Comparison of ENCODE assay signal across 15 cellular contexts in the genomic region with DNA sequence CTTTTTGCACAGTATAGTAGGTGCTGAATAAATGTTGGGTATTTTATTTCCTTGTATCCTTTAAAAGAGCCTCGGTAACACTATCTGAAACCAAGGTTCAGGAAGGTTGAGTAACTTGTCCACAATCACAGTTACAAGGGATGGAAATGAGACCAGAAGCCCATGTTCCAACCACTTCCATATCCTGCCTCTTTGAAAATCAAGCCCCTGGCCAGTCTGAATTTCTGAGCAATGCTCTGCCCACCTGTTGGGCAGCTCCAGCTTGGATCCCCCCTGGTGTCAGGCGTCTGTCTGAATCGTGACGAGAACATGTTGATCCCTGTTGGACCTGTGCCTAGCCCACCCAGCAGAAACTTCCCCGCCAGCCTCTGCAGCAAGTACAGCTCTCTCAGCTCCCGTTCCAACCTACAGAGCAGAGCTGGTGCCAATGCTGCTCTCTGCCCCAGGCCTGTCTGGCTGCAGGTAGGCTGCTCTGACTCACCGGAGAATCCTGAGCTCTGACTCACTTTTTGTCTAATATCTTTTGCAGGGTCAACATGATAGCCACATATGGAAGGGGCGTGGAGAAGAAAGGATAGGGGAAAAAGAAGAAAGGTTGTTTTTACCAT.
A peak's percentile ranks its signal among the peaks of the same experiment; 100 is the strongest.
DNase-seq lines count a peak whose midpoint lies in the region; ATAC-seq, FAIRE-seq and TF ChIP-seq lines count a peak whose summit lies in the region.
"Had no signal": no experiment of that assay in that cellular context is flagged by ENCODE, and none has a peak within 500 bp of the region (broad histone marks: within the 10 kb centered on the region; RNA-seq: fewer than 3 reads in every experiment).

No MANE protein-coding gene starts in this region.

- DNase-seq in SJCRH30: peak; percentile 8 to 19
- peak; percentile 98 for DNase-seq in keratinocyte (ENCODE audit: low read depth, low spot score)
- DNase-seq in T-helper 2 cell: no peak
- no peak for DNase-seq in left ventricle myocardium superior
- DNase-seq in activated naive CD4-positive, alpha-beta T cell treated with anti-CD3 and anti-CD28 coated beads, Interleukin-2, amount 50 U/mL, for 16 hours: no peak
- DNase-seq in left ventricle myocardium inferior: no peak
- DNase-seq: activated T-cell treated with anti-CD3 and anti-CD28 coated beads, Interleukin-2, amount 50 U/mL, for 72 hours; cortex of kidney; H7; NCI-H524; upper lobe of right lung had no signal

- peak overlapping the region; percentile 61 for H2AFZ ChIP-seq in ACC112 (ENCODE audit: low read length, unreplicated experiment)
- no peak overlapping the region for H2AFZ ChIP-seq in keratinocyte (ENCODE audit: control insufficient read depth, low read length)

- peak overlapping the region; percentile 64 for H3K4me3 ChIP-seq in ACC112 (ENCODE audit: low read depth, low read length)
- no peak overlapping the region for H3K4me3 ChIP-seq in SJCRH30
- peak overlapping the region in 2 of 3 experiments; percentile 16 to 61 for H3K4me3 ChIP-seq in keratinocyte (ENCODE audit: control insufficient read depth in 2 of 3, extremely low read depth in 1 of 3, insufficient read depth in 2 of 3, low read depth in 1 of 3, low read length in 3 of 3)
- H3K4me3 ChIP-seq in left ventricle myocardium inferior: no peak overlapping the region
- H3K4me3 ChIP-seq: K562, upper lobe of right lung had no signal

- H3K4me2 ChIP-seq in keratinocyte (ENCODE audit: control insufficient read depth, extremely low read depth, insufficient read depth, low read depth, low read length): peak overlapping the region; percentile 80

- H3K9me3 ChIP-seq in SJCRH30 (replicated peaks) (no peaks in the 10 kb centered on the region), keratinocyte (ENCODE audit: control insufficient read depth, low read depth, low read length) (no peaks in the 10 kb centered on the region), left ventricle myocardium inferior (replicated peaks) (peaks cover 8% of the 10 kb centered on the region)
- H3K9me3 ChIP-seq: neutrophil, upper lobe of right lung had no signal

- no peaks in the 10 kb centered on the region for H3K27me3 ChIP-seq in ACC112 (ENCODE audit: insufficient read depth, low read length)
- H3K27me3 ChIP-seq in SJCRH30: no peaks in the 10 kb centered on the region
- H3K27me3 ChIP-seq in keratinocyte (ENCODE audit: control insufficient read depth, extremely low read depth, insufficient read depth, low read length): no peaks in the 10 kb centered on the region
- H3K27me3 ChIP-seq in left ventricle myocardium inferior (ENCODE audit: low read depth): no peaks in the 10 kb centered on the region
- H3K27me3 ChIP-seq: neutrophil, upper lobe of right lung had no signal

- dilution Hi-C loops in keratinocyte (cut with MboI; ENCODE audit: extremely low pct_ligation_motif_present, low sequenced_read_pairs): no loop called here

- intact Hi-C loops in left ventricle myocardium superior (cut with micrococcal nuclease): no loop called here
- intact Hi-C loops in left ventricle myocardium inferior (cut with micrococcal nuclease): no loop called here

- H3K36me3 ChIP-seq in ACC112 (ENCODE audit: insufficient read depth, low read length): no peaks in the 10 kb centered on the region
- no peaks in the 10 kb centered on the region for H3K36me3 ChIP-seq in SJCRH30
- no peaks in the 10 kb centered on the region for H3K36me3 ChIP-seq in keratinocyte (ENCODE audit: control insufficient read depth in 2 of 2, extremely low read depth in 1 of 2, insufficient read depth in 2 of 2, low read length in 2 of 2)
- H3K36me3 ChIP-seq in left ventricle myocardium inferior: no peaks in the 10 kb centered on the region
- H3K36me3 ChIP-seq: neutrophil, upper lobe of right lung had no signal

- ATAC-seq in HG02610 (IDR thresholded peaks at IDR 0.05; ENCODE audit: unreplicated experiment): peak; percentile 36
- no peak for ATAC-seq in left ventricle myocardium superior
- ATAC-seq: activated T-cell treated with anti-CD3 and anti-CD28 coated beads, Interleukin-2, amount 50 U/mL, for 72 hours; K562; upper lobe of right lung had no signal

- TF ChIP-seq CTCF in keratinocyte (optimal IDR thresholded peaks at IDR 0.05 in 1 of 3, IDR thresholded peaks at IDR 0.05 in 1 of 3, conservative IDR thresholded peaks at IDR 0.05 in 1 of 3; ENCODE audit: extremely low read depth in 1 of 3, insufficient read depth in 2 of 3, low read length in 3 of 3) (no peak), left ventricle myocardium inferior (IDR thresholded peaks at IDR 0.05; ENCODE audit: borderline replicate concordance) (no peak)

- no peaks in the 10 kb centered on the region for H4K20me1 ChIP-seq in keratinocyte (ENCODE audit: control insufficient read depth, extremely low read depth, insufficient read depth, low read length)

- peak; percentile 92 for FAIRE-seq in keratinocyte (lab: Jason Lieb, UNC)
- FAIRE-seq: K562 had no signal

- H3K9ac ChIP-seq in keratinocyte (ENCODE audit: control insufficient read depth, extremely low read depth, insufficient read depth, low read length): peak overlapping the region; percentile 86

- H3K27ac ChIP-seq in ACC112 (ENCODE audit: low read depth, low read length): peak overlapping the region; percentile 82
- H3K27ac ChIP-seq in SJCRH30: no peak overlapping the region
- H3K27ac ChIP-seq in keratinocyte (ENCODE audit: control insufficient read depth, insufficient read depth, low read length): peak overlapping the region; percentile 99
- no peak overlapping the region for H3K27ac ChIP-seq in left ventricle myocardium inferior (replicated peaks)
- H3K27ac ChIP-seq: neutrophil, upper lobe of right lung had no signal

- H3K9me1 ChIP-seq in keratinocyte (ENCODE audit: control insufficient read depth, extremely low read depth, insufficient read depth, low read length): no peaks in the 10 kb centered on the region

- H3K79me2 ChIP-seq in ACC112 (ENCODE audit: control insufficient read depth, insufficient read depth, low read length, unreplicated experiment) (no peaks in the 10 kb centered on the region), keratinocyte (ENCODE audit: control insufficient read depth, insufficient read depth, low read length) (no peaks in the 10 kb centered on the region)

- peaks cover 34% of the 10 kb centered on the region for H3K4me1 ChIP-seq in ACC112 (ENCODE audit: control insufficient read depth, insufficient read depth, low read length, unreplicated experiment)
- H3K4me1 ChIP-seq in SJCRH30: no peaks in the 10 kb centered on the region
- H3K4me1 ChIP-seq in keratinocyte (ENCODE audit: control insufficient read depth, extremely low read depth, insufficient read depth, low read length): peaks cover 56% of the 10 kb centered on the region
- no peaks in the 10 kb centered on the region for H3K4me1 ChIP-seq in left ventricle myocardium inferior
- H3K4me1 ChIP-seq: upper lobe of right lung had no signal

Comparison
In these comparisons a context has a peak if more than half of its experiments do, and no peak if none do; other contexts are left out.
1. H3K27ac ChIP-seq: peak in ACC112 (single experiment) and keratinocyte (single experiment); none in SJCRH30 (single experiment) and left ventricle myocardium inferior (single experiment).
2. H3K4me3 ChIP-seq: peak in ACC112 (single experiment) and keratinocyte (2 of 3); none in SJCRH30 (single experiment) and left ventricle myocardium inferior (single experiment).
3. DNase-seq: peak in SJCRH30 (2 of 2) and keratinocyte (single experiment); none in T-helper 2 cell (0 of 5), left ventricle myocardium superior (single experiment), activated naive CD4-positive, alpha-beta T cell treated with anti-CD3 and anti-CD28 coated beads, Interleukin-2, amount 50 U/mL, for 16 hours (single experiment) and left ventricle myocardium inferior (single experiment).